1 cellular context compared by ENCODE assay signal in the genomic region with DNA sequence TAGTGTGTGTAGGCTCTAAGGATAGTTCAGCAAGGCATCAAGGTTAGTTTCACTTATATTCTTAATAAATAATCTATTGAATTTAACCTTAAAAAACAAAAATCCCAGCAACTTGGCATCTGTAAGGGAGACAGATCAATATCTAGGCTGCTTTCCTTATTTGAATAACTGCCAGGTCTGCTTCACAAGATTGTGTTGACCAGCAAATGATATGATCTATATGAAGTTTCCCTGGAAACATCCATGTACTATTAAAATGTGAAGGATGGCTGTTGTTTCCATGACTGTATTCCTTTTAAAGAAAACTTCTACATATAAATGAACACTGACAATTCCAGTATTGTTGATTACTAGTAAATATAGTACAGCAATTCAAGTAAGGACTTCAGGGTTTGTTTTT.
TF ChIP-seq lines count a peak whose summit lies in the region.

No MANE protein-coding gene starts in this region.

TF ChIP-seq in GM12878, 131 proteins besides CTCF, POLR2A, EP300 and RAD21:
- TF ChIP-seq, protein P1, sequence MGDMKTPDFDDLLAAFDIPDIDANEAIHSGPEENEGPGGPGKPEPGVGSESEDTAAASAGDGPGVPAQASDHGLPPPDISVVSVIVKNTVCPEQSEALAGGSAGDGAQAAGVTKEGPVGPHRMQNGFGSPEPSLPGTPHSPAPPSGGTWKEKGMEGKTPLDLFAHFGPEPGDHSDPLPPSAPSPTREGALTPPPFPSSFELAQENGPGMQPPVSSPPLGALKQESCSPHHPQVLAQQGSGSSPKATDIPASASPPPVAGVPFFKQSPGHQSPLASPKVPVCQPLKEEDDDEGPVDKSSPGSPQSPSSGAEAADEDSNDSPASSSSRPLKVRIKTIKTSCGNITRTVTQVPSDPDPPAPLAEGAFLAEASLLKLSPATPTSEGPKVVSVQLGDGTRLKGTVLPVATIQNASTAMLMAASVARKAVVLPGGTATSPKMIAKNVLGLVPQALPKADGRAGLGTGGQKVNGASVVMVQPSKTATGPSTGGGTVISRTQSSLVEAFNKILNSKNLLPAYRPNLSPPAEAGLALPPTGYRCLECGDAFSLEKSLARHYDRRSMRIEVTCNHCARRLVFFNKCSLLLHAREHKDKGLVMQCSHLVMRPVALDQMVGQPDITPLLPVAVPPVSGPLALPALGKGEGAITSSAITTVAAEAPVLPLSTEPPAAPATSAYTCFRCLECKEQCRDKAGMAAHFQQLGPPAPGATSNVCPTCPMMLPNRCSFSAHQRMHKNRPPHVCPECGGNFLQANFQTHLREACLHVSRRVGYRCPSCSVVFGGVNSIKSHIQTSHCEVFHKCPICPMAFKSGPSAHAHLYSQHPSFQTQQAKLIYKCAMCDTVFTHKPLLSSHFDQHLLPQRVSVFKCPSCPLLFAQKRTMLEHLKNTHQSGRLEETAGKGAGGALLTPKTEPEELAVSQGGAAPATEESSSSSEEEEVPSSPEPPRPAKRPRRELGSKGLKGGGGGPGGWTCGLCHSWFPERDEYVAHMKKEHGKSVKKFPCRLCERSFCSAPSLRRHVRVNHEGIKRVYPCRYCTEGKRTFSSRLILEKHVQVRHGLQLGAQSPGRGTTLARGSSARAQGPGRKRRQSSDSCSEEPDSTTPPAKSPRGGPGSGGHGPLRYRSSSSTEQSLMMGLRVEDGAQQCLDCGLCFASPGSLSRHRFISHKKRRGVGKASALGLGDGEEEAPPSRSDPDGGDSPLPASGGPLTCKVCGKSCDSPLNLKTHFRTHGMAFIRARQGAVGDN (IDR thresholded peaks at IDR 0.05) = no peak
- TF ChIP-seq TCF12 (IDR thresholded peaks at IDR 0.05; ENCODE audit: low read depth, low read length) (no peak), HDAC6 (IDR thresholded peaks at IDR 0.05; ENCODE audit: unreplicated experiment) (no peak), NBN (IDR thresholded peaks at IDR 0.05) (no peak), MXI1 (IDR thresholded peaks at IDR 0.05; ENCODE audit: low read depth, low read length) (no peak), CBX3 (IDR thresholded peaks at IDR 0.05; ENCODE audit: borderline replicate concordance, low read depth) (no peak), BCL11A (IDR thresholded peaks at IDR 0.05; ENCODE audit: low read depth, low read length) (no peak), SKIL (IDR thresholded peaks at IDR 0.05; ENCODE audit: low read depth, poor library complexity, severe bottlenecking) (no peak), SREBF1 (IDR thresholded peaks at IDR 0.05; ENCODE audit: low read length) (no peak), BMI1 (IDR thresholded peaks at IDR 0.05; ENCODE audit: borderline replicate concordance) (no peak), TAF1 (IDR thresholded peaks at IDR 0.05; ENCODE audit: borderline replicate concordance, low read depth, low read length) (no peak), YY1 (IDR thresholded peaks at IDR 0.05; ENCODE audit: low read depth, low read length) (no peak), PML (IDR thresholded peaks at IDR 0.05; ENCODE audit: low read length) (no peak)
- TF ChIP-seq, protein P2, sequence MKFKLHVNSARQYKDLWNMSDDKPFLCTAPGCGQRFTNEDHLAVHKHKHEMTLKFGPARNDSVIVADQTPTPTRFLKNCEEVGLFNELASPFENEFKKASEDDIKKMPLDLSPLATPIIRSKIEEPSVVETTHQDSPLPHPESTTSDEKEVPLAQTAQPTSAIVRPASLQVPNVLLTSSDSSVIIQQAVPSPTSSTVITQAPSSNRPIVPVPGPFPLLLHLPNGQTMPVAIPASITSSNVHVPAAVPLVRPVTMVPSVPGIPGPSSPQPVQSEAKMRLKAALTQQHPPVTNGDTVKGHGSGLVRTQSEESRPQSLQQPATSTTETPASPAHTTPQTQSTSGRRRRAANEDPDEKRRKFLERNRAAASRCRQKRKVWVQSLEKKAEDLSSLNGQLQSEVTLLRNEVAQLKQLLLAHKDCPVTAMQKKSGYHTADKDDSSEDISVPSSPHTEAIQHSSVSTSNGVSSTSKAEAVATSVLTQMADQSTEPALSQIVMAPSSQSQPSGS (IDR thresholded peaks at IDR 0.05; ENCODE audit: low read length) = no peak
- TF ChIP-seq, protein P3, sequence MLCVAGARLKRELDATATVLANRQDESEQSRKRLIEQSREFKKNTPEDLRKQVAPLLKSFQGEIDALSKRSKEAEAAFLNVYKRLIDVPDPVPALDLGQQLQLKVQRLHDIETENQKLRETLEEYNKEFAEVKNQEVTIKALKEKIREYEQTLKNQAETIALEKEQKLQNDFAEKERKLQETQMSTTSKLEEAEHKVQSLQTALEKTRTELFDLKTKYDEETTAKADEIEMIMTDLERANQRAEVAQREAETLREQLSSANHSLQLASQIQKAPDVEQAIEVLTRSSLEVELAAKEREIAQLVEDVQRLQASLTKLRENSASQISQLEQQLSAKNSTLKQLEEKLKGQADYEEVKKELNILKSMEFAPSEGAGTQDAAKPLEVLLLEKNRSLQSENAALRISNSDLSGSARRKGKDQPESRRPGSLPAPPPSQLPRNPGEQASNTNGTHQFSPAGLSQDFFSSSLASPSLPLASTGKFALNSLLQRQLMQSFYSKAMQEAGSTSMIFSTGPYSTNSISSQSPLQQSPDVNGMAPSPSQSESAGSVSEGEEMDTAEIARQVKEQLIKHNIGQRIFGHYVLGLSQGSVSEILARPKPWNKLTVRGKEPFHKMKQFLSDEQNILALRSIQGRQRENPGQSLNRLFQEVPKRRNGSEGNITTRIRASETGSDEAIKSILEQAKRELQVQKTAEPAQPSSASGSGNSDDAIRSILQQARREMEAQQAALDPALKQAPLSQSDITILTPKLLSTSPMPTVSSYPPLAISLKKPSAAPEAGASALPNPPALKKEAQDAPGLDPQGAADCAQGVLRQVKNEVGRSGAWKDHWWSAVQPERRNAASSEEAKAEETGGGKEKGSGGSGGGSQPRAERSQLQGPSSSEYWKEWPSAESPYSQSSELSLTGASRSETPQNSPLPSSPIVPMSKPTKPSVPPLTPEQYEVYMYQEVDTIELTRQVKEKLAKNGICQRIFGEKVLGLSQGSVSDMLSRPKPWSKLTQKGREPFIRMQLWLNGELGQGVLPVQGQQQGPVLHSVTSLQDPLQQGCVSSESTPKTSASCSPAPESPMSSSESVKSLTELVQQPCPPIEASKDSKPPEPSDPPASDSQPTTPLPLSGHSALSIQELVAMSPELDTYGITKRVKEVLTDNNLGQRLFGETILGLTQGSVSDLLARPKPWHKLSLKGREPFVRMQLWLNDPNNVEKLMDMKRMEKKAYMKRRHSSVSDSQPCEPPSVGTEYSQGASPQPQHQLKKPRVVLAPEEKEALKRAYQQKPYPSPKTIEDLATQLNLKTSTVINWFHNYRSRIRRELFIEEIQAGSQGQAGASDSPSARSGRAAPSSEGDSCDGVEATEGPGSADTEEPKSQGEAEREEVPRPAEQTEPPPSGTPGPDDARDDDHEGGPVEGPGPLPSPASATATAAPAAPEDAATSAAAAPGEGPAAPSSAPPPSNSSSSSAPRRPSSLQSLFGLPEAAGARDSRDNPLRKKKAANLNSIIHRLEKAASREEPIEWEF (IDR thresholded peaks at IDR 0.05; ENCODE audit: insufficient replicate concordance, low read depth, low read length) = no peak
